In the genomic region with DNA sequence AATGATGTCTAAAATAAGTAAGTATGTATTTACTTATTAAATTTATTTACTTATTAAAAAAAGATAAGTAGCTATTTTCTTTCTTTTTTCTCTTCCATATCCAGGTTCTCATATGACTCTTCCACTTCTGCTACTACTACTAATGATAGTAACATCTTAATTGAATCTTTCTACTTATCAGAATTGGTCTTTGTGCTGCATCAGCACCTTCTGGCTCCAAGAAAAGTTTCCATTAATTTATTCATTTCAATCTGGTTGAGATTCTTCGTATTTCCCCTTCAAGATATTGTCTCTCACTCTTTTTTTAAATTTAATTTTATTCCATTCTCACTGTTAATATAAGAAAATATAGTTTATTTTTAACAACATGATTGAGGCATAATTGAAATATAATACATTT, we compare ENCODE assay signal across 28 cellular contexts.
"Had no signal": no experiment of that assay in that cellular context is flagged by ENCODE, and none has a peak within 500 bp of the region (broad histone marks: within the 10 kb centered on the region; RNA-seq: fewer than 3 reads in every experiment).

No MANE protein-coding gene starts in this region.

- H3K9me3 ChIP-seq: colonic mucosa, esophagus muscularis mucosa, esophagus squamous epithelium, gastrocnemius medialis, gastroesophageal sphincter had no signal

- DNase-seq: colonic mucosa; cortex of kidney; dermis blood vessel endothelial cell; dorsolateral prefrontal cortex; effector CD4-positive, alpha-beta T cell; effector CD8-positive, alpha-beta T cell; effector memory CD4-positive, alpha-beta T cell; effector memory CD8-positive, alpha-beta T cell; endodermal cell; erythroblast; esophagus squamous epithelium; foreskin fibroblast; foreskin keratinocyte; foreskin melanocyte; gastrocnemius medialis; glutamatergic neuron; head of caudate nucleus; heart left ventricle; heart right ventricle had no signal

- H3K4me3 ChIP-seq: colonic mucosa, coronary artery, dorsolateral prefrontal cortex, esophagus muscularis mucosa, esophagus squamous epithelium, gastrocnemius medialis, gastroesophageal sphincter, heart left ventricle, heart right ventricle had no signal

- H3K4me1 ChIP-seq: colonic mucosa, esophagus muscularis mucosa, esophagus squamous epithelium, foreskin keratinocyte, gastrocnemius medialis, gastroesophageal sphincter, heart left ventricle, heart right ventricle had no signal

- H3K36me3 ChIP-seq: colonic mucosa, esophagus muscularis mucosa, esophagus squamous epithelium, gastrocnemius medialis, gastroesophageal sphincter, heart left ventricle, heart right ventricle had no signal

- H3K27ac ChIP-seq: colonic mucosa, coronary artery, dorsolateral prefrontal cortex, epithelial cell of prostate, esophagus muscularis mucosa, esophagus squamous epithelium, foreskin keratinocyte, gastrocnemius medialis, gastroesophageal sphincter, heart left ventricle, heart right ventricle had no signal

- H3K27me3 ChIP-seq: colonic mucosa, dorsolateral prefrontal cortex, esophagus muscularis mucosa, esophagus squamous epithelium, foreskin keratinocyte, gastrocnemius medialis, gastroesophageal sphincter, heart left ventricle, heart right ventricle had no signal

- FAIRE-seq: colon, endometrium, endothelial cell of umbilical vein, frontal cortex had no signal

- ATAC-seq: effector memory CD8-positive, alpha-beta T cell; esophagus mucosa; foreskin keratinocyte; gastrocnemius medialis; gastroesophageal sphincter; heart left ventricle; heart right ventricle had no signal
